Comparison of ENCODE assay signal across 1 cellular context in genomic region chr7:128454808-128455555, GRCh38.
TF ChIP-seq lines count a peak whose summit lies in the region.

No MANE protein-coding gene starts in this region.

TF ChIP-seq in K562, 482 proteins besides CTCF, POLR2A, EP300 and RAD21 (continues in another document):
- TF ChIP-seq POU5F1 (IDR thresholded peaks at IDR 0.05; ENCODE audit: borderline replicate concordance, low read depth, low read length, partially characterized antibody) (no peak), ZNF766 (CRISPR knock-in tag; conservative IDR thresholded peaks at IDR 0.05) (0 out of 2 replicates have a peak, but pooled peaks have one; percentile 53), ARNT (IDR thresholded peaks at IDR 0.05) (peak in 1 of 2 experiments; percentile 52; a peak in 1 of 4 replicates), JUN (IDR thresholded peaks at IDR 0.05; ENCODE audit: borderline replicate concordance, low read depth, low read length) (no peak), JUN (CRISPR knock-in tag; IDR thresholded peaks at IDR 0.05; ENCODE audit: borderline replicate concordance) (0 out of 2 replicates have a peak, but pooled peaks have one; percentile 10), BCOR (IDR thresholded peaks at IDR 0.05) (peak; percentile 4; the same call in 1 of the 2 replicates), HLTF (IDR thresholded peaks at IDR 0.05) (no peak), CCNT2 (IDR thresholded peaks at IDR 0.05; ENCODE audit: borderline replicate concordance, extremely low read depth, insufficient read length, low read depth, low read length) (no peak), SIN3A (IDR thresholded peaks at IDR 0.05; ENCODE audit: borderline replicate concordance in 2 of 2, control insufficient read depth in 1 of 2, low read depth in 2 of 2, low read length in 2 of 2) (peak in 1 of 2 experiments; percentile 25; a peak in 1 of 4 replicates), LEF1 (IDR thresholded peaks at IDR 0.05) (no peak), THRAP3 (IDR thresholded peaks at IDR 0.05; ENCODE audit: borderline replicate concordance) (no peak), DMBX1 (CRISPR knock-in tag; IDR thresholded peaks at IDR 0.05; ENCODE audit: borderline replicate concordance) (0 out of 2 replicates have a peak, but pooled peaks have one; percentile 52), KLF1 (tag; IDR thresholded peaks at IDR 0.05) (no peak), ZNF121 (CRISPR knock-in tag; conservative IDR thresholded peaks at IDR 0.05) (peak; percentile 73), TCF7L2 (IDR thresholded peaks at IDR 0.05; ENCODE audit: low read depth, low read length) (0 out of 2 replicates have a peak, but pooled peaks have one; percentile 12), ZNF23 (CRISPR knock-in tag; IDR thresholded peaks at IDR 0.05) (no peak), KLF6 (CRISPR knock-in tag; IDR thresholded peaks at IDR 0.05; ENCODE audit: borderline replicate concordance) (0 out of 2 replicates have a peak, but pooled peaks have one; percentile 34), HDAC8 (tag; IDR thresholded peaks at IDR 0.05) (no peak), MIER1 (IDR thresholded peaks at IDR 0.05; ENCODE audit: low read depth) (0 out of 2 replicates have a peak, but pooled peaks have one; percentile 69), RFX7 (CRISPR knock-in tag; IDR thresholded peaks at IDR 0.05) (no peak), SMARCA5 (IDR thresholded peaks at IDR 0.05) (no peak), CEBPB (tag; IDR thresholded peaks at IDR 0.05) (peak; percentile 50)
- TF ChIP-seq, protein P1, sequence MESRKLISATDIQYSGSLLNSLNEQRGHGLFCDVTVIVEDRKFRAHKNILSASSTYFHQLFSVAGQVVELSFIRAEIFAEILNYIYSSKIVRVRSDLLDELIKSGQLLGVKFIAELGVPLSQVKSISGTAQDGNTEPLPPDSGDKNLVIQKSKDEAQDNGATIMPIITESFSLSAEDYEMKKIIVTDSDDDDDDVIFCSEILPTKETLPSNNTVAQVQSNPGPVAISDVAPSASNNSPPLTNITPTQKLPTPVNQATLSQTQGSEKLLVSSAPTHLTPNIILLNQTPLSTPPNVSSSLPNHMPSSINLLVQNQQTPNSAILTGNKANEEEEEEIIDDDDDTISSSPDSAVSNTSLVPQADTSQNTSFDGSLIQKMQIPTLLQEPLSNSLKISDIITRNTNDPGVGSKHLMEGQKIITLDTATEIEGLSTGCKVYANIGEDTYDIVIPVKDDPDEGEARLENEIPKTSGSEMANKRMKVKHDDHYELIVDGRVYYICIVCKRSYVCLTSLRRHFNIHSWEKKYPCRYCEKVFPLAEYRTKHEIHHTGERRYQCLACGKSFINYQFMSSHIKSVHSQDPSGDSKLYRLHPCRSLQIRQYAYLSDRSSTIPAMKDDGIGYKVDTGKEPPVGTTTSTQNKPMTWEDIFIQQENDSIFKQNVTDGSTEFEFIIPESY (CRISPR knock-in tag; IDR thresholded peaks at IDR 0.05): peak; percentile 87
- TF ChIP-seq, protein P2, sequence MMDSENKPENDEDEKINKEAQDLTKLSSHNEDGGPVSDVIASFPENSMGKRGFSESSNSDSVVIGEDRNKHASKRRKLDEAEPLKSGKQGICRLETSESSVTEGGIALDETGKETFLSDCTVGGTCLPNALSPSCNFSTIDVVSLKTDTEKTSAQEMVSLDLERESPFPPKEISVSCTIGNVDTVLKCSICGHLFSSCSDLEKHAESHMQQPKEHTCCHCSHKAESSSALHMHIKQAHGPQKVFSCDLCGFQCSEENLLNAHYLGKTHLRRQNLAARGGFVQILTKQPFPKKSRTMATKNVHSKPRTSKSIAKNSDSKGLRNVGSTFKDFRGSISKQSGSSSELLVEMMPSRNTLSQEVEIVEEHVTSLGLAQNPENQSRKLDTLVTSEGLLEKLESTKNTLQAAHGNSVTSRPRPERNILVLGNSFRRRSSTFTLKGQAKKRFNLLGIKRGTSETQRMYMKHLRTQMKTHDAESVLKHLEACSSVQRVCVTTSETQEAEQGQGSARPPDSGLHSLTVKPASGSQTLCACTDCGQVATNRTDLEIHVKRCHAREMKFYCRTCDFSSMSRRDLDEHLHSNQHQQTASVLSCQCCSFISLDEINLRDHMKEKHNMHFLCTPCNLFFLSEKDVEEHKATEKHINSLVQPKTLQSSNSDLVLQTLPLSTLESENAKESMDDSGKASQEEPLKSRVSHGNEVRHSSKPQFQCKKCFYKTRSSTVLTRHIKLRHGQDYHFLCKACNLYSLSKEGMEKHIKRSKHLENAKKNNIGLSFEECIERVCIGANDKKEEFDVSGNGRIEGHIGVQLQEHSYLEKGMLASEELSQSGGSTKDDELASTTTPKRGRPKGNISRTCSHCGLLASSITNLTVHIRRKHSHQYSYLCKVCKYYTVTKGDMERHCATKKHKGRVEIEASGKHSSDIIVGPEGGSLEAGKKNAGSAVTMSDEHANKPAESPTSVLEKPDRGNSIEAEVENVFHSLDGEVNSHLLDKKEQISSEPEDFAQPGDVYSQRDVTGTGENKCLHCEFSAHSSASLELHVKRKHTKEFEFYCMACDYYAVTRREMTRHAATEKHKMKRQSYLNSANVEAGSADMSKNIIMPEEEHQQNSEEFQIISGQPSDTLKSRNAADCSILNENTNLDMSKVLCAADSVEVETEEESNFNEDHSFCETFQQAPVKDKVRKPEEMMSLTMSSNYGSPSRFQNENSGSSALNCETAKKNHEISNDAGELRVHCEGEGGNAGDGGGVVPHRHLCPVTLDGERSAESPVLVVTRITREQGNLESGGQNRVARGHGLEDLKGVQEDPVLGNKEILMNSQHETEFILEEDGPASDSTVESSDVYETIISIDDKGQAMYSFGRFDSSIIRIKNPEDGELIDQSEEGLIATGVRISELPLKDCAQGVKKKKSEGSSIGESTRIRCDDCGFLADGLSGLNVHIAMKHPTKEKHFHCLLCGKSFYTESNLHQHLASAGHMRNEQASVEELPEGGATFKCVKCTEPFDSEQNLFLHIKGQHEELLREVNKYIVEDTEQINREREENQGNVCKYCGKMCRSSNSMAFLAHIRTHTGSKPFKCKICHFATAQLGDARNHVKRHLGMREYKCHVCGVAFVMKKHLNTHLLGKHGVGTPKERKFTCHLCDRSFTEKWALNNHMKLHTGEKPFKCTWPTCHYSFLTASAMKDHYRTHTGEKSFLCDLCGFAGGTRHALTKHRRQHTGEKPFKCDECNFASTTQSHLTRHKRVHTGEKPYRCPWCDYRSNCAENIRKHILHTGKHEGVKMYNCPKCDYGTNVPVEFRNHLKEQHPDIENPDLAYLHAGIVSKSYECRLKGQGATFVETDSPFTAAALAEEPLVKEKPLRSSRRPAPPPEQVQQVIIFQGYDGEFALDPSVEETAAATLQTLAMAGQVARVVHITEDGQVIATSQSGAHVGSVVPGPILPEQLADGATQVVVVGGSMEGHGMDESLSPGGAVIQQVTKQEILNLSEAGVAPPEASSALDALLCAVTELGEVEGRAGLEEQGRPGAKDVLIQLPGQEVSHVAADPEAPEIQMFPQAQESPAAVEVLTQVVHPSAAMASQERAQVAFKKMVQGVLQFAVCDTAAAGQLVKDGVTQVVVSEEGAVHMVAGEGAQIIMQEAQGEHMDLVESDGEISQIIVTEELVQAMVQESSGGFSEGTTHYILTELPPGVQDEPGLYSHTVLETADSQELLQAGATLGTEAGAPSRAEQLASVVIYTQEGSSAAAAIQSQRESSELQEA (IDR thresholded peaks at IDR 0.05; ENCODE audit: low read depth): no peak
- TF ChIP-seq, protein P3, sequence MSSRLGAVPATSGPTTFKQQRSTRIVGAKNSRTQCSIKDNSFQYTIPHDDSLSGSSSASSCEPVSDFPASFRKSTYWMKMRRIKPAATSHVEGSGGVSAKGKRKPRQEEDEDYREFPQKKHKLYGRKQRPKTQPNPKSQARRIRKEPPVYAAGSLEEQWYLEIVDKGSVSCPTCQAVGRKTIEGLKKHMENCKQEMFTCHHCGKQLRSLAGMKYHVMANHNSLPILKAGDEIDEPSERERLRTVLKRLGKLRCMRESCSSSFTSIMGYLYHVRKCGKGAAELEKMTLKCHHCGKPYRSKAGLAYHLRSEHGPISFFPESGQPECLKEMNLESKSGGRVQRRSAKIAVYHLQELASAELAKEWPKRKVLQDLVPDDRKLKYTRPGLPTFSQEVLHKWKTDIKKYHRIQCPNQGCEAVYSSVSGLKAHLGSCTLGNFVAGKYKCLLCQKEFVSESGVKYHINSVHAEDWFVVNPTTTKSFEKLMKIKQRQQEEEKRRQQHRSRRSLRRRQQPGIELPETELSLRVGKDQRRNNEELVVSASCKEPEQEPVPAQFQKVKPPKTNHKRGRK (tag; IDR thresholded peaks at IDR 0.05): peak; percentile 14; the same call in 1 of the 2 replicates
- TF ChIP-seq, protein P4, sequence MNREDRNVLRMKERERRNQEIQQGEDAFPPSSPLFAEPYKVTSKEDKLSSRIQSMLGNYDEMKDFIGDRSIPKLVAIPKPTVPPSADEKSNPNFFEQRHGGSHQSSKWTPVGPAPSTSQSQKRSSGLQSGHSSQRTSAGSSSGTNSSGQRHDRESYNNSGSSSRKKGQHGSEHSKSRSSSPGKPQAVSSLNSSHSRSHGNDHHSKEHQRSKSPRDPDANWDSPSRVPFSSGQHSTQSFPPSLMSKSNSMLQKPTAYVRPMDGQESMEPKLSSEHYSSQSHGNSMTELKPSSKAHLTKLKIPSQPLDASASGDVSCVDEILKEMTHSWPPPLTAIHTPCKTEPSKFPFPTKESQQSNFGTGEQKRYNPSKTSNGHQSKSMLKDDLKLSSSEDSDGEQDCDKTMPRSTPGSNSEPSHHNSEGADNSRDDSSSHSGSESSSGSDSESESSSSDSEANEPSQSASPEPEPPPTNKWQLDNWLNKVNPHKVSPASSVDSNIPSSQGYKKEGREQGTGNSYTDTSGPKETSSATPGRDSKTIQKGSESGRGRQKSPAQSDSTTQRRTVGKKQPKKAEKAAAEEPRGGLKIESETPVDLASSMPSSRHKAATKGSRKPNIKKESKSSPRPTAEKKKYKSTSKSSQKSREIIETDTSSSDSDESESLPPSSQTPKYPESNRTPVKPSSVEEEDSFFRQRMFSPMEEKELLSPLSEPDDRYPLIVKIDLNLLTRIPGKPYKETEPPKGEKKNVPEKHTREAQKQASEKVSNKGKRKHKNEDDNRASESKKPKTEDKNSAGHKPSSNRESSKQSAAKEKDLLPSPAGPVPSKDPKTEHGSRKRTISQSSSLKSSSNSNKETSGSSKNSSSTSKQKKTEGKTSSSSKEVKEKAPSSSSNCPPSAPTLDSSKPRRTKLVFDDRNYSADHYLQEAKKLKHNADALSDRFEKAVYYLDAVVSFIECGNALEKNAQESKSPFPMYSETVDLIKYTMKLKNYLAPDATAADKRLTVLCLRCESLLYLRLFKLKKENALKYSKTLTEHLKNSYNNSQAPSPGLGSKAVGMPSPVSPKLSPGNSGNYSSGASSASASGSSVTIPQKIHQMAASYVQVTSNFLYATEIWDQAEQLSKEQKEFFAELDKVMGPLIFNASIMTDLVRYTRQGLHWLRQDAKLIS (CRISPR knock-in tag; IDR thresholded peaks at IDR 0.05): 0 out of 2 replicates have a peak, but pooled peaks have one; percentile 10
- TF ChIP-seq, protein P5, sequence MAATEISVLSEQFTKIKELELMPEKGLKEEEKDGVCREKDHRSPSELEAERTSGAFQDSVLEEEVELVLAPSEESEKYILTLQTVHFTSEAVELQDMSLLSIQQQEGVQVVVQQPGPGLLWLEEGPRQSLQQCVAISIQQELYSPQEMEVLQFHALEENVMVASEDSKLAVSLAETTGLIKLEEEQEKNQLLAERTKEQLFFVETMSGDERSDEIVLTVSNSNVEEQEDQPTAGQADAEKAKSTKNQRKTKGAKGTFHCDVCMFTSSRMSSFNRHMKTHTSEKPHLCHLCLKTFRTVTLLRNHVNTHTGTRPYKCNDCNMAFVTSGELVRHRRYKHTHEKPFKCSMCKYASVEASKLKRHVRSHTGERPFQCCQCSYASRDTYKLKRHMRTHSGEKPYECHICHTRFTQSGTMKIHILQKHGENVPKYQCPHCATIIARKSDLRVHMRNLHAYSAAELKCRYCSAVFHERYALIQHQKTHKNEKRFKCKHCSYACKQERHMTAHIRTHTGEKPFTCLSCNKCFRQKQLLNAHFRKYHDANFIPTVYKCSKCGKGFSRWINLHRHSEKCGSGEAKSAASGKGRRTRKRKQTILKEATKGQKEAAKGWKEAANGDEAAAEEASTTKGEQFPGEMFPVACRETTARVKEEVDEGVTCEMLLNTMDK (IDR thresholded peaks at IDR 0.05; ENCODE audit: borderline replicate concordance, insufficient read depth, low read depth, low read length, poor library complexity, severe bottlenecking): peak; percentile 0
- TF ChIP-seq, protein P6, sequence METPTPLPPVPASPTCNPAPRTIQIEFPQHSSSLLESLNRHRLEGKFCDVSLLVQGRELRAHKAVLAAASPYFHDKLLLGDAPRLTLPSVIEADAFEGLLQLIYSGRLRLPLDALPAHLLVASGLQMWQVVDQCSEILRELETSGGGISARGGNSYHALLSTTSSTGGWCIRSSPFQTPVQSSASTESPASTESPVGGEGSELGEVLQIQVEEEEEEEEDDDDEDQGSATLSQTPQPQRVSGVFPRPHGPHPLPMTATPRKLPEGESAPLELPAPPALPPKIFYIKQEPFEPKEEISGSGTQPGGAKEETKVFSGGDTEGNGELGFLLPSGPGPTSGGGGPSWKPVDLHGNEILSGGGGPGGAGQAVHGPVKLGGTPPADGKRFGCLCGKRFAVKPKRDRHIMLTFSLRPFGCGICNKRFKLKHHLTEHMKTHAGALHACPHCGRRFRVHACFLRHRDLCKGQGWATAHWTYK (CRISPR knock-in tag; IDR thresholded peaks at IDR 0.05): 0 out of 2 replicates have a peak, but pooled peaks have one; percentile 56
- TF ChIP-seq, protein P7, sequence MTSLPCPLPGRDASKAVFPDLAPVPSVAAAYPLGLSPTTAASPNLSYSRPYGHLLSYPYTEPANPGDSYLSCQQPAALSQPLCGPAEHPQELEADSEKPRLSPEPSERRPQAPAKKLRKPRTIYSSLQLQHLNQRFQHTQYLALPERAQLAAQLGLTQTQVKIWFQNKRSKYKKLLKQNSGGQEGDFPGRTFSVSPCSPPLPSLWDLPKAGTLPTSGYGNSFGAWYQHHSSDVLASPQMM (CRISPR knock-in tag; IDR thresholded peaks at IDR 0.05): no peak
- TF ChIP-seq, protein P8, sequence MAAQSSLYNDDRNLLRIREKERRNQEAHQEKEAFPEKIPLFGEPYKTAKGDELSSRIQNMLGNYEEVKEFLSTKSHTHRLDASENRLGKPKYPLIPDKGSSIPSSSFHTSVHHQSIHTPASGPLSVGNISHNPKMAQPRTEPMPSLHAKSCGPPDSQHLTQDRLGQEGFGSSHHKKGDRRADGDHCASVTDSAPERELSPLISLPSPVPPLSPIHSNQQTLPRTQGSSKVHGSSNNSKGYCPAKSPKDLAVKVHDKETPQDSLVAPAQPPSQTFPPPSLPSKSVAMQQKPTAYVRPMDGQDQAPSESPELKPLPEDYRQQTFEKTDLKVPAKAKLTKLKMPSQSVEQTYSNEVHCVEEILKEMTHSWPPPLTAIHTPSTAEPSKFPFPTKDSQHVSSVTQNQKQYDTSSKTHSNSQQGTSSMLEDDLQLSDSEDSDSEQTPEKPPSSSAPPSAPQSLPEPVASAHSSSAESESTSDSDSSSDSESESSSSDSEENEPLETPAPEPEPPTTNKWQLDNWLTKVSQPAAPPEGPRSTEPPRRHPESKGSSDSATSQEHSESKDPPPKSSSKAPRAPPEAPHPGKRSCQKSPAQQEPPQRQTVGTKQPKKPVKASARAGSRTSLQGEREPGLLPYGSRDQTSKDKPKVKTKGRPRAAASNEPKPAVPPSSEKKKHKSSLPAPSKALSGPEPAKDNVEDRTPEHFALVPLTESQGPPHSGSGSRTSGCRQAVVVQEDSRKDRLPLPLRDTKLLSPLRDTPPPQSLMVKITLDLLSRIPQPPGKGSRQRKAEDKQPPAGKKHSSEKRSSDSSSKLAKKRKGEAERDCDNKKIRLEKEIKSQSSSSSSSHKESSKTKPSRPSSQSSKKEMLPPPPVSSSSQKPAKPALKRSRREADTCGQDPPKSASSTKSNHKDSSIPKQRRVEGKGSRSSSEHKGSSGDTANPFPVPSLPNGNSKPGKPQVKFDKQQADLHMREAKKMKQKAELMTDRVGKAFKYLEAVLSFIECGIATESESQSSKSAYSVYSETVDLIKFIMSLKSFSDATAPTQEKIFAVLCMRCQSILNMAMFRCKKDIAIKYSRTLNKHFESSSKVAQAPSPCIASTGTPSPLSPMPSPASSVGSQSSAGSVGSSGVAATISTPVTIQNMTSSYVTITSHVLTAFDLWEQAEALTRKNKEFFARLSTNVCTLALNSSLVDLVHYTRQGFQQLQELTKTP (IDR thresholded peaks at IDR 0.05; ENCODE audit: low read depth in 1 of 2, partially characterized antibody in 2 of 2): peak in 1 of 2 experiments; percentile 45
